ENCODE assay signal across 18 cellular contexts in the genomic region with DNA sequence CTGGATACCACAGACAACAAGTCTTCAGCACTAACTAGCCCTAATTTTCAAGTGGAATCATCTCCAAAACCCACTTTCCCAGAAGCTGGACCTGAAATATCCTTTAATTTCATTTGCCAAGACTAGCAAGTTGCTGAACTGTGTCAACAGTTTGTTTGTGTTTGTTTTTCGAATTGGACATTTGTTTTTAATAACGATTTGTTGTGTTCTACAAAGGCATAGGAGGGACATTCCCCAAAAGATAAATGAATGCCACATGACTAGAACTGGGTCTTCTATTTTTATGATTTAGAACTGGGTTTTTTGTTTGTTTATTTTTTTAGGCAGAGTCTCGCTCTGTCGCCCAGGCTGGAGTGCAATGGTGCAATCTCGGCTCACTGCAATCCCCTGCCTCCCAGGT.
"Had no signal": no experiment of that assay in that cellular context is flagged by ENCODE, and none has a peak within 500 bp of the region (broad histone marks: within the 10 kb centered on the region; RNA-seq: fewer than 3 reads in every experiment).

No MANE protein-coding gene starts in this region.

- H3K27ac ChIP-seq: colonic mucosa, heart right ventricle, left lung, lower lobe of right lung, pancreas, tibial nerve had no signal

- DNase-seq: cerebellar nuclear complex; colonic mucosa; dermis blood vessel endothelial cell; erythroblast; heart right ventricle; hypothalamus; islet precursor cell; left lung; lower lobe of right lung; mesendoderm; naive B cell; occipital lobe; pancreas; right cardiac atrium; stimulated activated CD4-positive, alpha-beta T cell treated with anti-CD3 and anti-CD28 coated beads, Interleukin-4, amount 100 ng/mL, for 1 hour; stimulated activated CD8-positive, alpha-beta memory T cell treated with anti-CD3 and anti-CD28 coated beads, Interleukin-4, amount 100 ng/mL, for 48 hours; stimulated activated naive CD8-positive, alpha-beta T cell treated with anti-CD3 and anti-CD28 coated beads, Interleukin-15, Interleukin-2, amounts not matched to agents 100 U/mL and 50 U/mL, for 24 hours had no signal

- H3K4me3 ChIP-seq: colonic mucosa, heart right ventricle, left lung, lower lobe of right lung, pancreas, tibial nerve had no signal

- H3K36me3 ChIP-seq: colonic mucosa, left lung, lower lobe of right lung, pancreas, tibial nerve had no signal

- H3K27me3 ChIP-seq: colonic mucosa, heart right ventricle, left lung, pancreas, tibial nerve had no signal

- H3K9me3 ChIP-seq: colonic mucosa, heart right ventricle, left lung, lower lobe of right lung, pancreas, tibial nerve had no signal
